ENCODE assay signal across 8 cellular contexts in the genomic region with DNA sequence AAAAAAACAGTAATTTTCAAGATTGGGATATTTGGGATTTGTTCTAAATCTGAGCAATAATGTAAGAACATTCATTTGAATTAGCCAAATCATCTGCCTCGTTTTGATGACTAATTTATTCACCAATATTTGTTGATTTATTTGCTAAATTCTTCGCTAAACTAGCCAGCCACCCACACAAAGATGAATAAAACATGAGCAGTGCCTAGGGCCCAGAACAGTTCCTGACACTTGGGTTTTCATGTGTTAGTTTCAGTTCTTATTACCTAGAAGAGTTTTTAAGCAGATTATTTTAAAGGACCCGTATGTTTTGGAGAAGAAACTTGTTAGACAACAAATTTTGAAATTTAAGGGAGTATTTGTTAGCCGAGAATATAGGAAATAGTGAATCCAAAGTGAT.
DNase-seq lines count a peak whose midpoint lies in the region; ATAC-seq and TF ChIP-seq lines count a peak whose summit lies in the region.

No MANE protein-coding gene starts in this region.

- H3K9ac ChIP-seq in KMS-11: peak overlapping the region; percentile 86

- H3K4me2 ChIP-seq in KMS-11: peak overlapping the region; percentile 47

- H3K27me3 Mint-ChIP-seq in stimulated activated naive CD8-positive, alpha-beta T cell treated with anti-CD3 and anti-CD28 coated beads, Interleukin-15, amount 100 ng/mL, for 72 hours: peaks cover 14% of the 10 kb centered on the region

- peaks cover 40% of the 10 kb centered on the region for H3K4me1 Mint-ChIP-seq in stimulated activated naive CD8-positive, alpha-beta T cell treated with anti-CD3 and anti-CD28 coated beads, Interleukin-15, amount 100 ng/mL, for 72 hours

- peak overlapping the region; percentile 97 to 99 for H3K4me3 Mint-ChIP-seq in stimulated activated naive CD8-positive, alpha-beta T cell treated with anti-CD3 and anti-CD28 coated beads, Interleukin-15, amount 100 ng/mL, for 72 hours

- peak overlapping the region; percentile 83; the same call in 1 of the 2 replicates for H3K27ac ChIP-seq in KMS-11

- no peaks in the 10 kb centered on the region for H3K9me3 Mint-ChIP-seq in stimulated activated naive CD8-positive, alpha-beta T cell treated with anti-CD3 and anti-CD28 coated beads, Interleukin-15, amount 100 ng/mL, for 72 hours

- peak; percentile 45 for DNase-seq in GM06990 (ENCODE audit: extremely low read depth, insufficient read length)
- peak; percentile 41 for DNase-seq in amniotic epithelial cell (ENCODE audit: low read depth)
- peak; percentile 45 for DNase-seq in left kidney (ENCODE audit: low read depth, low spot score)
- peak; percentile 8 to 27 for DNase-seq in stimulated activated naive CD8-positive, alpha-beta T cell treated with anti-CD3 and anti-CD28 coated beads, Interleukin-15, amount 100 ng/mL, for 72 hours
- no peak for DNase-seq in activated effector memory CD4-positive, alpha-beta T cell treated with Interleukin-2 at 50 U/mL for 16 hours

- no peaks in the 10 kb centered on the region for H3K36me3 ChIP-seq in GM06990 (ENCODE audit: control insufficient read depth, insufficient read depth, low read length)
- no peaks in the 10 kb centered on the region for H3K36me3 ChIP-seq in KMS-11 (ENCODE audit: insufficient read depth)

- no peak overlapping the region for H2AFZ ChIP-seq in KMS-11 (ENCODE audit: low read depth)

- no peak for TF ChIP-seq CTCF in GM06990 (IDR thresholded peaks at IDR 0.05; ENCODE audit: insufficient read depth, low read length, poor library complexity, severe bottlenecking)
- no peak for TF ChIP-seq CTCF in KMS-11 (conservative IDR thresholded peaks at IDR 0.05; ENCODE audit: low read depth, low read length)

- peaks cover 26% of the 10 kb centered on the region for H3K4me1 ChIP-seq in KMS-11 (ENCODE audit: low read depth, poor library complexity, severe bottlenecking)

- ATAC-seq in GM21423 (IDR thresholded peaks at IDR 0.05; ENCODE audit: unreplicated experiment) (peak; percentile 31), GM19463 (IDR thresholded peaks at IDR 0.05; ENCODE audit: unreplicated experiment) (no peak)
- peak; percentile 44 for ATAC-seq in stimulated activated naive CD8-positive, alpha-beta T cell treated with anti-CD3 and anti-CD28 coated beads, Interleukin-15, amount 100 ng/mL, for 72 hours

- H3K79me2 ChIP-seq in KMS-11 (ENCODE audit: insufficient read depth, low read depth): peaks cover 51% of the 10 kb centered on the region

- peaks cover 13% of the 10 kb centered on the region; the same call in 1 of the 2 replicates for H4K20me1 ChIP-seq in KMS-11 (ENCODE audit: insufficient read depth)

- peak overlapping the region; percentile 83 for H3K4me3 ChIP-seq in GM06990 (replicated peaks; ENCODE audit: low read depth, low read length)
- no peak overlapping the region for H3K4me3 ChIP-seq in KMS-11 (IDR thresholded peaks at IDR 0.05; ENCODE audit: insufficient read depth, low read depth, low read length)

- H3K27me3 ChIP-seq in GM06990 (replicated peaks; ENCODE audit: control insufficient read depth, insufficient read depth, low read length): no peaks in the 10 kb centered on the region
- H3K27me3 ChIP-seq in KMS-11 (ENCODE audit: insufficient read depth, low read depth): no peaks in the 10 kb centered on the region

- H3K27ac Mint-ChIP-seq in stimulated activated naive CD8-positive, alpha-beta T cell treated with anti-CD3 and anti-CD28 coated beads, Interleukin-15, amount 100 ng/mL, for 72 hours: peak overlapping the region; percentile 27 to 85
